Comparison of ENCODE assay signal across 17 cellular contexts in the genomic region with DNA sequence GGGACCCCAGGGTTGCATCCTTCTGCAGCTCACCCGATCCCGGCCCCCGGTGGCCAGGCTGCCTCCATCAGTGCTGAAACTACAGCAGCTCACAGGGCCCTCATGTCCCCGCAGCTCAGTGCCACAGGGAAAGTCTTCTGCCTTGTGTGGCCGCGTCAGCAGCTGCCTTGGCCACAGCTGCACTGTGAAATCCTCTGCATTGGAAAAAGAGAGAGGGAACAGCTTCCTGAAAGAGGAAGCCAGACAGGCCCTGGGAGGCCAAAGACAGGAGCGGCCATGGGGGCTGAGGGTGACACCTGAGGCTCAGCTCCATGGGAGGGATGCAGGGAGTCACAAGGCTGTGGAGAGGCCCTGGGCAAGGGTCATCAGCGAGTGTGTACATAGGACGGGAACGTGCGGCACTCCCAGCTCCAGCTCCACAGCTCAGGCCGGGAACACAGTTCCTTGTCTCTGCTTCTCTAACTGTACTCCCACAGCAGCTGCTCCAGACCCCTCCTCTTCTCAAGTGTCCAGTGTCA. TPM values are rescaled to one million over a fixed set of nuclear protein-coding genes. Genes with fewer than 3 reads are reported as not detected.
"Had no signal": no experiment of that assay in that cellular context is flagged by ENCODE, and none has a peak within 500 bp of the region (broad histone marks: within the 10 kb centered on the region; RNA-seq: fewer than 3 reads in every experiment).

No MANE protein-coding gene starts in this region.

- H3K27ac ChIP-seq: cardiac muscle cell, gastroesophageal sphincter, pancreas, skin epidermis, upper lobe of left lung, VCaP had no signal

- H3K27me3 ChIP-seq: cardiac muscle cell, gastroesophageal sphincter, pancreas, upper lobe of left lung had no signal

- H3K4me3 ChIP-seq: cardiac muscle cell, gastroesophageal sphincter, lung, pancreas, skin epidermis, upper lobe of left lung had no signal

- H3K9ac ChIP-seq: SK-N-SH had no signal

- DNase-seq: activated CD4-positive, alpha-beta memory T cell treated with anti-CD3 and anti-CD28 coated beads, Interleukin-2, amount 10 ng/mL, durations not matched to agents 7 days and 5 days; activated CD4-positive, alpha-beta T cell treated with anti-CD3 and anti-CD28 coated beads for 36 hours; activated CD8-positive, alpha-beta memory T cell treated with anti-CD3 and anti-CD28 coated beads, Interleukin-2, amount 50 U/mL, for 4 hours; activated naive CD4-positive, alpha-beta T cell; activated T-cell treated with anti-CD3 and anti-CD28 coated beads, Interleukin-2, amount 50 U/mL, for 72 hours; effector CD4-positive, alpha-beta T cell; pancreas; SK-N-SH; substantia nigra; T-helper 1 cell had no signal

- H3K4me1 ChIP-seq: gastroesophageal sphincter, pancreas, upper lobe of left lung had no signal

- ATAC-seq: activated CD4-positive, alpha-beta T cell treated with anti-CD3 and anti-CD28 coated beads for 36 hours; activated T-cell treated with anti-CD3 and anti-CD28 coated beads, Interleukin-2, amount 50 U/mL, for 72 hours; gastroesophageal sphincter had no signal

- H3K9me3 ChIP-seq: gastroesophageal sphincter, pancreas, SK-N-SH, upper lobe of left lung had no signal

RNA-seq across cellular contexts. Expression of a gene that starts 59.8 kb away (rescaled TPM):
- total RNA-seq: cardiac muscle cell, renal cortical epithelial cell had no signal
